Comparison of ENCODE assay signal across 3 cellular contexts in the genomic region with DNA sequence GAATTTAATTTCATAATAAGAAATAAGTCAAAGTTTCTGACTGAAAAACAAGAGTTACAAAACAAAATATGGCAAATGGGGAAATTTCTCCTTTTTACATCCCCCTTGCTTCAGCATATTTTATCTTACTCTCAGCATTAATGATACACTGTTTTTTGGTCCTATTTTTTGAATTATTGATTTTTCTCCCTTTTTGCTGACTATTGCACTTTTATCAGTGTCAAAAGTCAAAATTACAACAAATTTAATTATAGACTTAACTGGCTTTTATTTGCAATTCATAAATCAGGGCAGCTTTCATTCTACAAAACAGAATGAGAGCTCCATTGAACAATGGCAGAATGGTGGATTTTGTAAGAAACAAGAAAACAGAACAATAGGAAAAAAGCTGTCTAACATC.
TF ChIP-seq lines count a peak whose summit lies in the region.

No MANE protein-coding gene starts in this region.

TF ChIP-seq in HepG2, 621 proteins besides CTCF, POLR2A, EP300 and RAD21 (continues in another document):
- TF ChIP-seq, protein P1, sequence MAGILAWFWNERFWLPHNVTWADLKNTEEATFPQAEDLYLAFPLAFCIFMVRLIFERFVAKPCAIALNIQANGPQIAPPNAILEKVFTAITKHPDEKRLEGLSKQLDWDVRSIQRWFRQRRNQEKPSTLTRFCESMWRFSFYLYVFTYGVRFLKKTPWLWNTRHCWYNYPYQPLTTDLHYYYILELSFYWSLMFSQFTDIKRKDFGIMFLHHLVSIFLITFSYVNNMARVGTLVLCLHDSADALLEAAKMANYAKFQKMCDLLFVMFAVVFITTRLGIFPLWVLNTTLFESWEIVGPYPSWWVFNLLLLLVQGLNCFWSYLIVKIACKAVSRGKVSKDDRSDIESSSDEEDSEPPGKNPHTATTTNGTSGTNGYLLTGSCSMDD (CRISPR knock-in tag; IDR thresholded peaks at IDR 0.05) = no peak
- TF ChIP-seq MAFF (IDR thresholded peaks at IDR 0.05; ENCODE audit: low read depth, low read length) = peak; percentile 92
- TF ChIP-seq, protein P2, sequence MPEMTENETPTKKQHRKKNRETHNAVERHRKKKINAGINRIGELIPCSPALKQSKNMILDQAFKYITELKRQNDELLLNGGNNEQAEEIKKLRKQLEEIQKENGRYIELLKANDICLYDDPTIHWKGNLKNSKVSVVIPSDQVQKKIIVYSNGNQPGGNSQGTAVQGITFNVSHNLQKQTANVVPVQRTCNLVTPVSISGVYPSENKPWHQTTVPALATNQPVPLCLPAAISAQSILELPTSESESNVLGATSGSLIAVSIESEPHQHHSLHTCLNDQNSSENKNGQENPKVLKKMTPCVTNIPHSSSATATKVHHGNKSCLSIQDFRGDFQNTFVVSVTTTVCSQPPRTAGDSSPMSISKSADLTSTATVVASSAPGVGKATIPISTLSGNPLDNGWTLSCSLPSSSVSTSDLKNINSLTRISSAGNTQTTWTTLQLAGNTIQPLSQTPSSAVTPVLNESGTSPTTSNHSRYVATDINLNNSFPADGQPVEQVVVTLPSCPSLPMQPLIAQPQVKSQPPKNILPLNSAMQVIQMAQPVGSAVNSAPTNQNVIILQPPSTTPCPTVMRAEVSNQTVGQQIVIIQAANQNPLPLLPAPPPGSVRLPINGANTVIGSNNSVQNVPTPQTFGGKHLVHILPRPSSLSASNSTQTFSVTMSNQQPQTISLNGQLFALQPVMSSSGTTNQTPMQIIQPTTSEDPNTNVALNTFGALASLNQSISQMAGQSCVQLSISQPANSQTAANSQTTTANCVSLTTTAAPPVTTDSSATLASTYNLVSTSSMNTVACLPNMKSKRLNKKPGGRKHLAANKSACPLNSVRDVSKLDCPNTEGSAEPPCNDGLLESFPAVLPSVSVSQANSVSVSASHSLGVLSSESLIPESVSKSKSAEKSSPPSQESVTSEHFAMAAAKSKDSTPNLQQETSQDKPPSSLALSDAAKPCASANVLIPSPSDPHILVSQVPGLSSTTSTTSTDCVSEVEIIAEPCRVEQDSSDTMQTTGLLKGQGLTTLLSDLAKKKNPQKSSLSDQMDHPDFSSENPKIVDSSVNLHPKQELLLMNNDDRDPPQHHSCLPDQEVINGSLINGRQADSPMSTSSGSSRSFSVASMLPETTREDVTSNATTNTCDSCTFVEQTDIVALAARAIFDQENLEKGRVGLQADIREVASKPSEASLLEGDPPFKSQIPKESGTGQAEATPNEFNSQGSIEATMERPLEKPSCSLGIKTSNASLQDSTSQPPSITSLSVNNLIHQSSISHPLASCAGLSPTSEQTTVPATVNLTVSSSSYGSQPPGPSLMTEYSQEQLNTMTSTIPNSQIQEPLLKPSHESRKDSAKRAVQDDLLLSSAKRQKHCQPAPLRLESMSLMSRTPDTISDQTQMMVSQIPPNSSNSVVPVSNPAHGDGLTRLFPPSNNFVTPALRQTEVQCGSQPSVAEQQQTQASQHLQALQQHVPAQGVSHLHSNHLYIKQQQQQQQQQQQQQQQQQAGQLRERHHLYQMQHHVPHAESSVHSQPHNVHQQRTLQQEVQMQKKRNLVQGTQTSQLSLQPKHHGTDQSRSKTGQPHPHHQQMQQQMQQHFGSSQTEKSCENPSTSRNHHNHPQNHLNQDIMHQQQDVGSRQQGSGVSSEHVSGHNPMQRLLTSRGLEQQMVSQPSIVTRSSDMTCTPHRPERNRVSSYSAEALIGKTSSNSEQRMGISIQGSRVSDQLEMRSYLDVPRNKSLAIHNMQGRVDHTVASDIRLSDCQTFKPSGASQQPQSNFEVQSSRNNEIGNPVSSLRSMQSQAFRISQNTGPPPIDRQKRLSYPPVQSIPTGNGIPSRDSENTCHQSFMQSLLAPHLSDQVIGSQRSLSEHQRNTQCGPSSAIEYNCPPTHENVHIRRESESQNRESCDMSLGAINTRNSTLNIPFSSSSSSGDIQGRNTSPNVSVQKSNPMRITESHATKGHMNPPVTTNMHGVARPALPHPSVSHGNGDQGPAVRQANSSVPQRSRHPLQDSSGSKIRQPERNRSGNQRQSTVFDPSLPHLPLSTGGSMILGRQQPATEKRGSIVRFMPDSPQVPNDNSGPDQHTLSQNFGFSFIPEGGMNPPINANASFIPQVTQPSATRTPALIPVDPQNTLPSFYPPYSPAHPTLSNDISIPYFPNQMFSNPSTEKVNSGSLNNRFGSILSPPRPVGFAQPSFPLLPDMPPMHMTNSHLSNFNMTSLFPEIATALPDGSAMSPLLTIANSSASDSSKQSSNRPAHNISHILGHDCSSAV (CRISPR knock-in tag; IDR thresholded peaks at IDR 0.05; ENCODE audit: borderline replicate concordance) = no peak

TF ChIP-seq in IMR-90, 13 proteins besides CTCF, POLR2A, EP300 and RAD21:
- peak; percentile 98 for TF ChIP-seq MAFK (IDR thresholded peaks at IDR 0.05; ENCODE audit: low read depth, low read length)
- TF ChIP-seq MXI1 (IDR thresholded peaks at IDR 0.05; ENCODE audit: borderline replicate concordance, low read depth, low read length) = no peak
- TF ChIP-seq RFX5 (IDR thresholded peaks at IDR 0.05; ENCODE audit: low read depth, low read length) = no peak
TF ChIP-seq in IMR-90: peak in this region for 1.

TF ChIP-seq in H1, 55 proteins besides CTCF, POLR2A, EP300 and RAD21:
- no peak for TF ChIP-seq CBX8 (IDR thresholded peaks at IDR 0.05; ENCODE audit: borderline replicate concordance, low read depth, low read length)
- TF ChIP-seq RNF2 (IDR thresholded peaks at IDR 0.05; ENCODE audit: borderline replicate concordance, low read depth, low read length, missing control alignments, poor library complexity, severe bottlenecking) = no peak
- peak; percentile 82; the same call in 1 of the 2 replicates for TF ChIP-seq MAFK (IDR thresholded peaks at IDR 0.05; ENCODE audit: low read depth, low read length)
- no peak for TF ChIP-seq RBBP5 (IDR thresholded peaks at IDR 0.05; ENCODE audit: borderline replicate concordance, low read depth, low read length)
